In genomic region chr12:53803194-53803593, GRCh38 we compare ENCODE assay signal across 22 cellular contexts. TPM values are rescaled to one million over a fixed set of nuclear protein-coding genes. Genes with fewer than 3 reads are reported as not detected.
"Had no signal": no experiment of that assay in that cellular context is flagged by ENCODE, and none has a peak within 500 bp of the region (broad histone marks: within the 10 kb centered on the region; RNA-seq: fewer than 3 reads in every experiment).

No MANE protein-coding gene starts in this region.

- H3K36me3 ChIP-seq: SJSA1 had no signal

- DNase-seq: activated B cell treated with CpG ODN at 0.5 μM for 24 hours; activated CD4-positive, alpha-beta memory T cell treated with anti-CD3 and anti-CD28 coated beads for 36 hours; activated CD4-positive, alpha-beta T cell treated with anti-CD3 and anti-CD28 coated beads for 1 hour; activated CD4-positive, alpha-beta T cell treated with anti-CD3 and anti-CD28 coated beads, Interleukin-2, amount 10 ng/mL, durations not matched to agents 24 days and 14 days; activated CD8-positive, alpha-beta memory T cell treated with anti-CD3 and anti-CD28 coated beads for 24 hours; activated gamma-delta T cell treated with Interleukin-2 at 50 U/mL for 16 hours; activated naive CD4-positive, alpha-beta T cell treated with anti-CD3 and anti-CD28 coated beads, Interleukin-2, amount 10 ng/mL, durations not matched to agents 7 days and 5 days; activated naive CD8-positive, alpha-beta T cell treated with anti-CD3 and anti-CD28 coated beads for 36 hours; activated T-cell treated with anti-CD3 and anti-CD28 coated beads, Interleukin-2, amount 50 U/mL, for 48 hours; caudate nucleus; KG1; NCI-H1092; NCI-H1930; NCI-H2171; NCI-H345; NCI-H526 treated with DMSO at 0.1 percent for 48 hours; NCI-H82 had no signal

- H3K27ac ChIP-seq: SJSA1 had no signal

- H3K4me3 ChIP-seq: SJSA1 had no signal

- H3K27me3 ChIP-seq: SJSA1 had no signal

RNA-seq across cellular contexts. Expression of gene CISTR, which starts 51.4 kb away (rescaled TPM):
- total RNA-seq: activated B cell treated with CpG ODN at 0.5 μM for 24 hours; activated CD4-positive, alpha-beta memory T cell treated with anti-CD3 and anti-CD28 coated beads for 36 hours; activated CD4-positive, alpha-beta T cell treated with anti-CD3 and anti-CD28 coated beads, Interleukin-2, amount 10 ng/mL, durations not matched to agents 24 days and 14 days; activated naive CD8-positive, alpha-beta T cell treated with anti-CD3 and anti-CD28 coated beads for 36 hours; activated T-helper 2 cell treated with anti-CD3 and anti-CD28 coated beads, Interferon-gamma antibody, Interleukin-2, Interleukin-4, amounts not matched to agents 10 μg/mL and 5 μg/mL and 100 μg/mL, durations not matched to agents 14 hours and 24 hours and 36 hours; cerebellum; MCF 10A; SJSA1 had no signal
- polyA plus RNA-seq: adipose tissue had no signal
